In genomic region chr3:8837172-8837571, GRCh38 we compare ENCODE assay signal across 15 cellular contexts.
DNase-seq lines count a peak whose midpoint lies in the region; FAIRE-seq and TF ChIP-seq lines count a peak whose summit lies in the region.
"Had no signal": no experiment of that assay in that cellular context is flagged by ENCODE, and none has a peak within 500 bp of the region (broad histone marks: within the 10 kb centered on the region; RNA-seq: fewer than 3 reads in every experiment).

No MANE protein-coding gene starts in this region.

- H3K4me1 ChIP-seq in astrocyte (ENCODE audit: insufficient read depth, low read length), result peaks cover 27% of the 10 kb centered on the region

- no peaks in the 10 kb centered on the region for H3K9me3 Mint-ChIP-seq in astrocyte (ENCODE audit: unreplicated experiment)
- H3K9me3 Mint-ChIP-seq: activated CD4-positive, alpha-beta T cell treated with anti-CD3 and anti-CD28 coated beads, Interleukin-2, amount 10 ng/mL, durations not matched to agents 24 days and 14 days; activated T-cell treated with anti-CD3 and anti-CD28 coated beads, Interleukin-2, amount 50 U/mL, for 24 hours had no signal

- no peaks in the 10 kb centered on the region for H3K36me3 Mint-ChIP-seq in astrocyte (ENCODE audit: low read depth, unreplicated experiment)

- no peak overlapping the region for H3K27ac ChIP-seq in astrocyte (ENCODE audit: low read depth, low read length)

- no peaks in the 10 kb centered on the region for H3K27me3 ChIP-seq in astrocyte (ENCODE audit: insufficient read depth, low read length)

- H3K4me3 ChIP-seq in astrocyte (ENCODE audit: insufficient read depth, low read depth, low read length) (no peak overlapping the region), fibroblast of villous mesenchyme (ENCODE audit: low read depth, low read length) (no peak overlapping the region)
- H3K4me3 ChIP-seq: mucosa of descending colon had no signal

- DNase-seq in ACHN (peak; percentile 29), HS-27A (ENCODE audit: low read depth) (peak; percentile 69), astrocyte (ENCODE audit: low read depth) (peak; percentile 72), fibroblast of villous mesenchyme (ENCODE audit: low read depth) (peak; percentile 69), NOMO-1 (lab: John Stamatoyannopoulos, UW; ENCODE audit: unreplicated experiment in 2 of 2) (no peak), NCI-H446 (lab: John Stamatoyannopoulos, UW) (no peak), GM12891 (ENCODE audit: insufficient read length, low spot score) (no peak), HuH-7.5 (ENCODE audit: low spot score) (no peak)
- DNase-seq: activated CD4-positive, alpha-beta T cell treated with anti-CD3 and anti-CD28 coated beads, Interleukin-2, amount 10 ng/mL, durations not matched to agents 24 days and 14 days; activated T-cell treated with anti-CD3 and anti-CD28 coated beads, Interleukin-2, amount 50 U/mL, for 24 hours; mucosa of descending colon; NCI-H1417 treated with DMSO at 0.1 percent for 48 hours; NCI-H69; RPMI8226; T-helper 2 cell had no signal

- TF ChIP-seq CTCF in astrocyte (IDR thresholded peaks at IDR 0.05; ENCODE audit: insufficient read depth, low read depth, low read length) (no peak), fibroblast of villous mesenchyme (IDR thresholded peaks at IDR 0.05; ENCODE audit: insufficient read depth, low read depth, low read length) (no peak)

- no peaks in the 10 kb centered on the region for H3K27me3 Mint-ChIP-seq in astrocyte (ENCODE audit: low read depth, unreplicated experiment)
- H3K27me3 Mint-ChIP-seq: activated CD4-positive, alpha-beta T cell treated with anti-CD3 and anti-CD28 coated beads, Interleukin-2, amount 10 ng/mL, durations not matched to agents 24 days and 14 days; activated T-cell treated with anti-CD3 and anti-CD28 coated beads, Interleukin-2, amount 50 U/mL, for 24 hours had no signal

- TF ChIP-seq POLR2A in GM12891 (IDR thresholded peaks at IDR 0.05; ENCODE audit: low read depth, low read length), result no peak

- FAIRE-seq in astrocyte (lab: Jason Lieb, UNC) (peak; percentile 77), GM12891 (lab: Jason Lieb, UNC) (no peak)

- no peak overlapping the region for H3K9ac ChIP-seq in astrocyte (ENCODE audit: low read length)

- H4K20me1 ChIP-seq in astrocyte (ENCODE audit: insufficient read depth, low read length), result no peaks in the 10 kb centered on the region

- no peaks in the 10 kb centered on the region for H3K9me3 ChIP-seq in astrocyte (ENCODE audit: insufficient read depth, low read depth, low read length)
- H3K9me3 ChIP-seq: mucosa of descending colon had no signal

- H3K36me3 ChIP-seq in astrocyte (ENCODE audit: insufficient read depth, low read length), result no peaks in the 10 kb centered on the region

- H3K4me1 Mint-ChIP-seq in astrocyte (ENCODE audit: low read depth, unreplicated experiment), result peaks cover 10% of the 10 kb centered on the region
- H3K4me1 Mint-ChIP-seq: activated CD4-positive, alpha-beta T cell treated with anti-CD3 and anti-CD28 coated beads, Interleukin-2, amount 10 ng/mL, durations not matched to agents 24 days and 14 days had no signal

- no peak overlapping the region for H3K27ac Mint-ChIP-seq in astrocyte (ENCODE audit: unreplicated experiment)
- H3K27ac Mint-ChIP-seq: activated CD4-positive, alpha-beta T cell treated with anti-CD3 and anti-CD28 coated beads, Interleukin-2, amount 10 ng/mL, durations not matched to agents 24 days and 14 days; activated T-cell treated with anti-CD3 and anti-CD28 coated beads, Interleukin-2, amount 50 U/mL, for 24 hours had no signal

- no peak overlapping the region for H2AFZ ChIP-seq in astrocyte (ENCODE audit: low read depth, low read length)

- H3K4me3 Mint-ChIP-seq in astrocyte (ENCODE audit: unreplicated experiment), result no peak overlapping the region
- H3K4me3 Mint-ChIP-seq: activated CD4-positive, alpha-beta T cell treated with anti-CD3 and anti-CD28 coated beads, Interleukin-2, amount 10 ng/mL, durations not matched to agents 24 days and 14 days; activated T-cell treated with anti-CD3 and anti-CD28 coated beads, Interleukin-2, amount 50 U/mL, for 24 hours had no signal

- in situ Hi-C loops in ACHN (cut with HindIII; ENCODE audit: low pct_ligation_motif_present, low pct_unique_long_range_greater_than_20kb, low sequenced_read_pairs), result no loop called here

- no peaks in the 10 kb centered on the region for H3K79me2 ChIP-seq in astrocyte (ENCODE audit: insufficient read depth, low read length)

- H3K4me2 ChIP-seq in astrocyte (ENCODE audit: low read length), result no peak overlapping the region

TF ChIP-seq in GM12891, 5 proteins besides CTCF, POLR2A, EP300 and RAD21:
- TF ChIP-seq POU2F2 (IDR thresholded peaks at IDR 0.05; ENCODE audit: low read depth, low read length), result no peak
- no peak for TF ChIP-seq TAF1 (IDR thresholded peaks at IDR 0.05; ENCODE audit: low read depth, low read length)
- no peak for TF ChIP-seq SPI1 (IDR thresholded peaks at IDR 0.05; ENCODE audit: low read depth, low read length)
- no peak for TF ChIP-seq PAX5 (IDR thresholded peaks at IDR 0.05; ENCODE audit: insufficient read depth, low read length, severe bottlenecking)
- TF ChIP-seq POLR2AphosphoS5 (IDR thresholded peaks at IDR 0.05; ENCODE audit: low read depth, low read length), result no peak
TF ChIP-seq in GM12891: peak in this region for 0.

Comparison
In these comparisons a context has a peak if more than half of its experiments do, and no peak if none do; other contexts are left out.
1. DNase-seq: peak in ACHN (single experiment), HS-27A (single experiment), astrocyte (single experiment) and fibroblast of villous mesenchyme (single experiment); none in NOMO-1 (0 of 2), NCI-H446 (0 of 2), GM12891 (single experiment) and HuH-7.5 (single experiment).